In the genomic region with DNA sequence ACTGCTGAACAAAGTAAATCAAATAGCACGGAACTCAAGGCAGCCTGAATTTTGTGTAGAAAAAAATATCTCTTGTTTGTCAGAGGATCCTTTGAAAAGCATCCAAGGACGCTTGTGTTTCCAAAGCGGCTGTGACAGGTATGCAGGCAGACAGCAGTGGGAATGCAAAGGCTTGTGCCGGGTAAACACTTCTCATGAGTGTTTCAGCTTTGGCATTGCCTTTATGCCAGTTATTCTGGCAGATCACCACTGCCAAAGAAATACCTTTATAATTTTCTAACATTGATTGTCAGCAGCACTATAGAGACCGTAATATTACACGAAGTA, we compare ENCODE assay signal across 19 cellular contexts.
DNase-seq lines count a peak whose midpoint lies in the region; ATAC-seq, FAIRE-seq and TF ChIP-seq lines count a peak whose summit lies in the region.
"Had no signal": no experiment of that assay in that cellular context is flagged by ENCODE, and none has a peak within 500 bp of the region (broad histone marks: within the 10 kb centered on the region; RNA-seq: fewer than 3 reads in every experiment).

No MANE protein-coding gene starts in this region.

- in situ Hi-C loops in ACHN (cut with HindIII; ENCODE audit: low pct_ligation_motif_present, low pct_unique_long_range_greater_than_20kb, low sequenced_read_pairs) = no loop called here

- peaks cover 21% of the 10 kb centered on the region for H3K27me3 ChIP-seq in adrenal gland
- H3K27me3 ChIP-seq in naive thymus-derived CD4-positive, alpha-beta T cell (ENCODE audit: control insufficient read depth in 2 of 2, insufficient read depth in 2 of 2, low read length in 2 of 2) = peaks cover 9 to 10% of the 10 kb centered on the region in 2 donors

- peaks cover 0 to 9% (median 0%) of the 10 kb centered on the region in 11 donors for H3K9me3 Mint-ChIP-seq in naive thymus-derived CD4-positive, alpha-beta T cell
- H3K9me3 Mint-ChIP-seq: T-helper 2 cell treated with Interferon-gamma antibody and Interleukin-4, amounts not matched to agents 5 μg/mL and 100 μg/mL, for 36 hours had no signal

- peaks cover 57 to 80% (median 78%) of the 10 kb centered on the region in 5 donors for H3K27me3 Mint-ChIP-seq in naive thymus-derived CD4-positive, alpha-beta T cell

- WGBS in adrenal gland, 4 donors = 12 to 20% (median 16%) methylated on average over 6 of the region's 6 CpGs

- H3K4me3 ChIP-seq in adrenal gland = peak overlapping the region in 1 of 4 donors; percentile 73
- H3K4me3 ChIP-seq in naive thymus-derived CD4-positive, alpha-beta T cell (ENCODE audit: low read length) = no peak overlapping the region
- H3K4me3 ChIP-seq: cardiac muscle cell, K562, lung had no signal

- FAIRE-seq in GM12891 (lab: Jason Lieb, UNC) = peak; percentile 31
- FAIRE-seq: G401.6, K562, RCC 7860 had no signal

- no peaks in the 10 kb centered on the region for H3K36me3 ChIP-seq in adrenal gland (replicated peaks in 1 of 2)
- H3K36me3 ChIP-seq in naive thymus-derived CD4-positive, alpha-beta T cell (ENCODE audit: control insufficient read depth in 2 of 3, insufficient read depth in 3 of 3, low read length in 3 of 3) = no peaks in the 10 kb centered on the region
- H3K36me3 ChIP-seq: cardiac muscle cell had no signal

- H3K27ac Mint-ChIP-seq in naive thymus-derived CD4-positive, alpha-beta T cell = no peak overlapping the region
- H3K27ac Mint-ChIP-seq: T-helper 2 cell treated with Interferon-gamma antibody and Interleukin-4, amounts not matched to agents 5 μg/mL and 100 μg/mL, for 36 hours had no signal

- DNase-seq in ACHN (peak; percentile 19), GM12891 (ENCODE audit: insufficient read length, low spot score) (no peak), adrenal gland (peak; percentile 23 to 69 (median 32)), NCI-H524 treated with DMSO at 0.1 percent for 48 hours (lab: John Stamatoyannopoulos, UW) (no peak), SKM-1 treated with dmso at 0.1 percent for 144 hours (lab: John Stamatoyannopoulos, UW; ENCODE audit: unreplicated experiment) (no peak), NCI-H2196 treated with DMSO at 0.1 percent for 48 hours (lab: John Stamatoyannopoulos, UW; ENCODE audit: unreplicated experiment) (no peak), GM19240 (ENCODE audit: insufficient read length, low spot score) (no peak)
- no peak for DNase-seq in naive thymus-derived CD4-positive, alpha-beta T cell
- DNase-seq: activated CD4-positive, alpha-beta T cell treated with anti-CD3 and anti-CD28 coated beads, Interleukin-2, amount 50 U/mL, for 1 hour; activated effector memory CD4-positive, alpha-beta T cell treated with anti-CD3 and anti-CD28 coated beads, Interleukin-2, amount 50 U/mL, for 16 hours; AML-193; stimulated activated CD4-positive, alpha-beta T cell treated with anti-CD3 and anti-CD28 coated beads, Interleukin-2, amount 100 ng/mL, for 24 hours had no signal

- H3K27ac ChIP-seq in adrenal gland = no peak overlapping the region
- H3K27ac ChIP-seq in naive thymus-derived CD4-positive, alpha-beta T cell (ENCODE audit: low read depth, low read length) = no peak overlapping the region
- H3K27ac ChIP-seq: cardiac muscle cell, epithelial cell of prostate had no signal

- H3K4me1 Mint-ChIP-seq in naive thymus-derived CD4-positive, alpha-beta T cell = peaks cover 0 to 24% (median 22%) of the 10 kb centered on the region in 7 donors

- ATAC-seq in naive thymus-derived CD4-positive, alpha-beta T cell = no peak

- intact Hi-C loops in adrenal gland (cut with DNase I) = no loop called here
- intact Hi-C loops in naive thymus-derived CD4-positive, alpha-beta T cell (cut with micrococcal nuclease) = loop anchor here in 1 of 2 donors (10.0 kb wide), 1 partner anchor 110 kb away; no protein-coding TSS in a partner anchor

- CTCF ChIA-PET in naive thymus-derived CD4-positive, alpha-beta T cell (lab: Charles Lee) = no interaction called here

- H3K4me1 ChIP-seq in adrenal gland (replicated peaks in 1 of 2) = peaks cover 7 to 15% of the 10 kb centered on the region in 2 donors
- H3K4me1 ChIP-seq in naive thymus-derived CD4-positive, alpha-beta T cell (ENCODE audit: control insufficient read depth in 2 of 2, insufficient read depth in 2 of 2, low read length in 2 of 2) = no peaks in the 10 kb centered on the region

- peaks cover 0 to 6% (median 0%) of the 10 kb centered on the region in 5 donors for H3K36me3 Mint-ChIP-seq in naive thymus-derived CD4-positive, alpha-beta T cell

- no peaks in the 10 kb centered on the region for H3K9me3 ChIP-seq in adrenal gland (replicated peaks in 1 of 3)
- no peaks in the 10 kb centered on the region for H3K9me3 ChIP-seq in naive thymus-derived CD4-positive, alpha-beta T cell (ENCODE audit: control insufficient read depth in 2 of 3, low read length in 3 of 3)

- peak overlapping the region in 7 of 10 donors; percentile 76 to 87 (median 80) for H3K4me3 Mint-ChIP-seq in naive thymus-derived CD4-positive, alpha-beta T cell
- H3K4me3 Mint-ChIP-seq: T-helper 2 cell treated with Interferon-gamma antibody and Interleukin-4, amounts not matched to agents 5 μg/mL and 100 μg/mL, for 36 hours had no signal

- TF ChIP-seq POLR2A in GM12891 (IDR thresholded peaks at IDR 0.05; ENCODE audit: low read depth, low read length) (no peak; the same call in 1 of the 2 replicates), adrenal gland (IDR thresholded peaks at IDR 0.05) (no peak)

- POLR2A ChIA-PET in naive thymus-derived CD4-positive, alpha-beta T cell (lab: Charles Lee) = no interaction called here

- TF ChIP-seq CTCF in adrenal gland (IDR thresholded peaks at IDR 0.05) = no peak

TF ChIP-seq in GM12891, 5 proteins besides CTCF, POLR2A, EP300 and RAD21:
- TF ChIP-seq TAF1 (IDR thresholded peaks at IDR 0.05; ENCODE audit: low read depth, low read length) (no peak), POU2F2 (IDR thresholded peaks at IDR 0.05; ENCODE audit: low read depth, low read length) (no peak)

Comparison
In these comparisons a context has a peak if more than half of its experiments do, and no peak if none do; other contexts are left out.
1. DNase-seq: peak in ACHN (single experiment) and adrenal gland (7 of 7); none in GM12891 (single experiment), naive thymus-derived CD4-positive, alpha-beta T cell (0 of 9), NCI-H524 treated with DMSO at 0.1 percent for 48 hours (single experiment), SKM-1 treated with dmso at 0.1 percent for 144 hours (single experiment), NCI-H2196 treated with DMSO at 0.1 percent for 48 hours (single experiment) and GM19240 (single experiment).